ENCODE assay signal across 1 cellular context in the genomic region with DNA sequence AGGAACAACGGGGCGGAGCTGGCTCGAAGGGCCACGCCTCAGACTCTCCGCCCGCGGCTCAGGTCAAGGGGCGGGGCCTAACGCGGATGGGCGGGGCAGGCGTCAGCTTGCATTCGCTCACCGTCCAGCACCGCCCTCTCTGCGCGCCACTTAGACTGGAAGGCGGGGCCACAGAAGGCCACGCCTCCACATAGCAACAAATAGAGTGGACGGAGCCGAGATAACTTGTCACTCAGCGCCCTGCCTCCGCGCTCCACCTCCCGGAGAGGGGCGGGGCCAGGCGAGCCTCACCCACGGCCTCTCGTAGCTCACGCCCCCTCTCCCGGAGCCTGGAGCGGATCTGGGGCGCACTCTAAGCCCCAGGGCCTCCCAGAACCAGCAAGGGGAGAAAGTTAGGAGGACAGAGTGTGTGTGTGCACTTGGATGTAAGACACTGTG.
TF ChIP-seq lines count a peak whose summit lies in the region.

No MANE protein-coding gene starts in this region.

TF ChIP-seq in HepG2, 621 proteins besides CTCF, POLR2A, EP300 and RAD21 (continued from another document):
- TF ChIP-seq NR2C2 (CRISPR knock-in tag; IDR thresholded peaks at IDR 0.05; ENCODE audit: borderline replicate concordance) (peak; percentile 64), EED (CRISPR knock-in tag; IDR thresholded peaks at IDR 0.05) (no peak), FOXM1 (CRISPR knock-in tag; IDR thresholded peaks at IDR 0.05) (no peak), NFRKB (IDR thresholded peaks at IDR 0.05) (no peak), ZNF768 (CRISPR knock-in tag; IDR thresholded peaks at IDR 0.05) (no peak), ZNF274 (CRISPR knock-in tag; IDR thresholded peaks at IDR 0.05) (0 out of 2 replicates have a peak, but pooled peaks have one; percentile 10), SMAD9 (CRISPR knock-in tag; IDR thresholded peaks at IDR 0.05) (no peak), CAMTA2 (CRISPR knock-in tag; IDR thresholded peaks at IDR 0.05; ENCODE audit: borderline replicate concordance) (no peak), RFX3 (CRISPR knock-in tag; IDR thresholded peaks at IDR 0.05) (no peak), SALL2 (CRISPR knock-in tag; IDR thresholded peaks at IDR 0.05) (no peak), ZNF367 (CRISPR knock-in tag; IDR thresholded peaks at IDR 0.05; ENCODE audit: borderline replicate concordance) (no peak), AGO1 (IDR thresholded peaks at IDR 0.05; ENCODE audit: low read depth, low read length, poor library complexity, severe bottlenecking) (no peak), ZNF605 (CRISPR knock-in tag; IDR thresholded peaks at IDR 0.05) (no peak), ZNF660 (CRISPR knock-in tag; IDR thresholded peaks at IDR 0.05; ENCODE audit: borderline replicate concordance, low read depth) (no peak), NFE2L2 (IDR thresholded peaks at IDR 0.05; ENCODE audit: low read length) (no peak), MZF1 (CRISPR knock-in tag; IDR thresholded peaks at IDR 0.05; ENCODE audit: borderline replicate concordance) (no peak)
- TF ChIP-seq, protein P1, sequence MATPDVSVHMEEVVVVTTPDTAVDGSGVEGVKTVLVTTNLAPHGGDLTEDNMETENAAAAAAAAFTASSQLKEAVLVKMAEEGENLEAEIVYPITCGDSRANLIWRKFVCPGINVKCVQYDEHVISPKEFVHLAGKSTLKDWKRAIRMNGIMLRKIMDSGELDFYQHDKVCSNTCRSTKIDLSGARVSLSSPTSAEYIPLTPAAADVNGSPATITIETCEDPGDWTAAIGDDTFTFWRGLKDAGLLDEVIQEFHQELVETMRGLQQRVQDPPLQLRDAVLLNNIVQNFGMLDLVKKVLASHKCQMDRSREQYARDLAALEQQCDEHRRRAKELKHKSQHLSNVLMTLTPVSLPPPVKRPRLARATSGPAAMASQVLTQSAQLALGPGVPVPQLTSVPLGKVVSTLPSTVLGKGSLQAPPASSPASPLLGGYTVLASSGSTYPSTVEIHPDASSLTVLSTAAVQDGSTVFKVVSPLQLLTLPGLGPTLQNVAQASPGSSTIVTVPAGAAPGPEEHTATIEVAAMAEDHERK (CRISPR knock-in tag; IDR thresholded peaks at IDR 0.05; ENCODE audit: low read depth) = no peak
- TF ChIP-seq, protein P2, sequence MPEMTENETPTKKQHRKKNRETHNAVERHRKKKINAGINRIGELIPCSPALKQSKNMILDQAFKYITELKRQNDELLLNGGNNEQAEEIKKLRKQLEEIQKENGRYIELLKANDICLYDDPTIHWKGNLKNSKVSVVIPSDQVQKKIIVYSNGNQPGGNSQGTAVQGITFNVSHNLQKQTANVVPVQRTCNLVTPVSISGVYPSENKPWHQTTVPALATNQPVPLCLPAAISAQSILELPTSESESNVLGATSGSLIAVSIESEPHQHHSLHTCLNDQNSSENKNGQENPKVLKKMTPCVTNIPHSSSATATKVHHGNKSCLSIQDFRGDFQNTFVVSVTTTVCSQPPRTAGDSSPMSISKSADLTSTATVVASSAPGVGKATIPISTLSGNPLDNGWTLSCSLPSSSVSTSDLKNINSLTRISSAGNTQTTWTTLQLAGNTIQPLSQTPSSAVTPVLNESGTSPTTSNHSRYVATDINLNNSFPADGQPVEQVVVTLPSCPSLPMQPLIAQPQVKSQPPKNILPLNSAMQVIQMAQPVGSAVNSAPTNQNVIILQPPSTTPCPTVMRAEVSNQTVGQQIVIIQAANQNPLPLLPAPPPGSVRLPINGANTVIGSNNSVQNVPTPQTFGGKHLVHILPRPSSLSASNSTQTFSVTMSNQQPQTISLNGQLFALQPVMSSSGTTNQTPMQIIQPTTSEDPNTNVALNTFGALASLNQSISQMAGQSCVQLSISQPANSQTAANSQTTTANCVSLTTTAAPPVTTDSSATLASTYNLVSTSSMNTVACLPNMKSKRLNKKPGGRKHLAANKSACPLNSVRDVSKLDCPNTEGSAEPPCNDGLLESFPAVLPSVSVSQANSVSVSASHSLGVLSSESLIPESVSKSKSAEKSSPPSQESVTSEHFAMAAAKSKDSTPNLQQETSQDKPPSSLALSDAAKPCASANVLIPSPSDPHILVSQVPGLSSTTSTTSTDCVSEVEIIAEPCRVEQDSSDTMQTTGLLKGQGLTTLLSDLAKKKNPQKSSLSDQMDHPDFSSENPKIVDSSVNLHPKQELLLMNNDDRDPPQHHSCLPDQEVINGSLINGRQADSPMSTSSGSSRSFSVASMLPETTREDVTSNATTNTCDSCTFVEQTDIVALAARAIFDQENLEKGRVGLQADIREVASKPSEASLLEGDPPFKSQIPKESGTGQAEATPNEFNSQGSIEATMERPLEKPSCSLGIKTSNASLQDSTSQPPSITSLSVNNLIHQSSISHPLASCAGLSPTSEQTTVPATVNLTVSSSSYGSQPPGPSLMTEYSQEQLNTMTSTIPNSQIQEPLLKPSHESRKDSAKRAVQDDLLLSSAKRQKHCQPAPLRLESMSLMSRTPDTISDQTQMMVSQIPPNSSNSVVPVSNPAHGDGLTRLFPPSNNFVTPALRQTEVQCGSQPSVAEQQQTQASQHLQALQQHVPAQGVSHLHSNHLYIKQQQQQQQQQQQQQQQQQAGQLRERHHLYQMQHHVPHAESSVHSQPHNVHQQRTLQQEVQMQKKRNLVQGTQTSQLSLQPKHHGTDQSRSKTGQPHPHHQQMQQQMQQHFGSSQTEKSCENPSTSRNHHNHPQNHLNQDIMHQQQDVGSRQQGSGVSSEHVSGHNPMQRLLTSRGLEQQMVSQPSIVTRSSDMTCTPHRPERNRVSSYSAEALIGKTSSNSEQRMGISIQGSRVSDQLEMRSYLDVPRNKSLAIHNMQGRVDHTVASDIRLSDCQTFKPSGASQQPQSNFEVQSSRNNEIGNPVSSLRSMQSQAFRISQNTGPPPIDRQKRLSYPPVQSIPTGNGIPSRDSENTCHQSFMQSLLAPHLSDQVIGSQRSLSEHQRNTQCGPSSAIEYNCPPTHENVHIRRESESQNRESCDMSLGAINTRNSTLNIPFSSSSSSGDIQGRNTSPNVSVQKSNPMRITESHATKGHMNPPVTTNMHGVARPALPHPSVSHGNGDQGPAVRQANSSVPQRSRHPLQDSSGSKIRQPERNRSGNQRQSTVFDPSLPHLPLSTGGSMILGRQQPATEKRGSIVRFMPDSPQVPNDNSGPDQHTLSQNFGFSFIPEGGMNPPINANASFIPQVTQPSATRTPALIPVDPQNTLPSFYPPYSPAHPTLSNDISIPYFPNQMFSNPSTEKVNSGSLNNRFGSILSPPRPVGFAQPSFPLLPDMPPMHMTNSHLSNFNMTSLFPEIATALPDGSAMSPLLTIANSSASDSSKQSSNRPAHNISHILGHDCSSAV (CRISPR knock-in tag; IDR thresholded peaks at IDR 0.05; ENCODE audit: borderline replicate concordance) = no peak
- TF ChIP-seq, protein P3, sequence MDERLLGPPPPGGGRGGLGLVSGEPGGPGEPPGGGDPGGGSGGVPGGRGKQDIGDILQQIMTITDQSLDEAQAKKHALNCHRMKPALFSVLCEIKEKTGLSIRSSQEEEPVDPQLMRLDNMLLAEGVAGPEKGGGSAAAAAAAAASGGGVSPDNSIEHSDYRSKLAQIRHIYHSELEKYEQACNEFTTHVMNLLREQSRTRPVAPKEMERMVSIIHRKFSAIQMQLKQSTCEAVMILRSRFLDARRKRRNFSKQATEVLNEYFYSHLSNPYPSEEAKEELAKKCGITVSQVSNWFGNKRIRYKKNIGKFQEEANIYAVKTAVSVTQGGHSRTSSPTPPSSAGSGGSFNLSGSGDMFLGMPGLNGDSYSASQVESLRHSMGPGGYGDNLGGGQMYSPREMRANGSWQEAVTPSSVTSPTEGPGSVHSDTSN (CRISPR knock-in tag; IDR thresholded peaks at IDR 0.05) = peak; percentile 72
TF ChIP-seq in HepG2: peak in this region for 51.
